In genomic region chr1:239999170-239999569, GRCh38 we compare ENCODE assay signal across 22 cellular contexts.
"Had no signal": no experiment of that assay in that cellular context is flagged by ENCODE, and none has a peak within 500 bp of the region (broad histone marks: within the 10 kb centered on the region; RNA-seq: fewer than 3 reads in every experiment).

No MANE protein-coding gene starts in this region.

- H3K27me3 ChIP-seq: ovary had no signal

- H3K36me3 ChIP-seq: brain microvascular endothelial cell, esophagus squamous epithelium, left lung, neural progenitor cell, ovary, sigmoid colon, spleen, stomach, thoracic aorta had no signal

- H3K27ac ChIP-seq: brain microvascular endothelial cell, esophagus squamous epithelium, left lung, neural progenitor cell, ovary, sigmoid colon, spleen, stomach, thoracic aorta had no signal

- DNase-seq: activated CD4-positive, alpha-beta T cell treated with anti-CD3 and anti-CD28 coated beads, Interleukin-2, amount 10 ng/mL, durations not matched to agents 24 days and 14 days; activated CD4-positive, CD25-positive, alpha-beta regulatory T cell; activated CD8-positive, alpha-beta memory T cell treated with anti-CD3 and anti-CD28 coated beads, Interleukin-2, amount 50 U/mL, for 4 hours; activated CD8-positive, alpha-beta T cell treated with anti-CD3 and anti-CD28 coated beads, Interleukin-2, amount 10 ng/mL, durations not matched to agents 7 days and 5 days; activated gamma-delta T cell treated with Interleukin-2 at 50 U/mL for 16 hours; activated naive CD8-positive, alpha-beta T cell treated with anti-CD3 and anti-CD28 coated beads for 36 hours; activated T-cell treated with anti-CD3 and anti-CD28 coated beads, Interleukin-2, amount 50 U/mL, for 72 hours; brain microvascular endothelial cell; cortex of kidney; effector CD4-positive, alpha-beta T cell; esophagus squamous epithelium; hippocampal formation; kidney; left lung; mammary epithelial cell; naive B cell; ovary; sigmoid colon; spleen; stomach had no signal

- H3K4me3 ChIP-seq: esophagus squamous epithelium, left lung, neural progenitor cell, ovary, sigmoid colon, spleen, stomach, thoracic aorta had no signal

- ATAC-seq: activated CD8-positive, alpha-beta T cell treated with anti-CD3 and anti-CD28 coated beads, Interleukin-2, amount 10 ng/mL, durations not matched to agents 7 days and 5 days; activated T-cell treated with anti-CD3 and anti-CD28 coated beads, Interleukin-2, amount 50 U/mL, for 72 hours; left lung had no signal

- H3K9me3 ChIP-seq: esophagus squamous epithelium, left lung, sigmoid colon, spleen, stomach, thoracic aorta had no signal
